Comparison of ENCODE assay signal across 1 cellular context in genomic region chr17:38693700-38694329, GRCh38.
TF ChIP-seq lines count a peak whose summit lies in the region.

No MANE protein-coding gene starts in this region.

TF ChIP-seq in HepG2, 621 proteins besides CTCF, POLR2A, EP300 and RAD21 (continued from another document):
- TF ChIP-seq ZNF350 (CRISPR knock-in tag; IDR thresholded peaks at IDR 0.05; ENCODE audit: borderline replicate concordance, low read depth) (peak; percentile 62; the same call in 1 of the 2 replicates), ZNF142 (CRISPR knock-in tag; IDR thresholded peaks at IDR 0.05) (no peak), NFIB (CRISPR knock-in tag; IDR thresholded peaks at IDR 0.05; ENCODE audit: borderline replicate concordance) (no peak), TERF1 (CRISPR knock-in tag; IDR thresholded peaks at IDR 0.05) (no peak), REL (CRISPR knock-in tag; conservative IDR thresholded peaks at IDR 0.05) (no peak), ZNF839 (CRISPR knock-in tag; IDR thresholded peaks at IDR 0.05; ENCODE audit: borderline replicate concordance) (peak; percentile 13; the same call in 1 of the 2 replicates), HDAC6 (IDR thresholded peaks at IDR 0.05; ENCODE audit: low read depth, low read length) (no peak), KDM3A (CRISPR knock-in tag; IDR thresholded peaks at IDR 0.05; ENCODE audit: low read depth) (no peak), ATF2 (CRISPR knock-in tag; IDR thresholded peaks at IDR 0.05) (peak; percentile 31; the same call in 1 of the 2 replicates), ZNF138 (CRISPR knock-in tag; IDR thresholded peaks at IDR 0.05; ENCODE audit: low read depth) (0 out of 2 replicates have a peak, but pooled peaks have one; percentile 52), MAZ (IDR thresholded peaks at IDR 0.05; ENCODE audit: borderline replicate concordance, low read depth, low read length) (no peak), MAZ (CRISPR knock-in tag; IDR thresholded peaks at IDR 0.05; ENCODE audit: low read depth) (no peak), KAT2B (IDR thresholded peaks at IDR 0.05; ENCODE audit: borderline replicate concordance, low read depth, low read length) (no peak), FLYWCH1 (CRISPR knock-in tag; IDR thresholded peaks at IDR 0.05) (no peak), U2AF2 (IDR thresholded peaks at IDR 0.05; ENCODE audit: low read depth, low read length) (no peak), ZNF564 (CRISPR knock-in tag; IDR thresholded peaks at IDR 0.05) (no peak), ZNF550 (CRISPR knock-in tag; IDR thresholded peaks at IDR 0.05; ENCODE audit: borderline replicate concordance) (no peak)
